In genomic region chr15:77406846-77407245, GRCh38 we compare ENCODE assay signal across 19 cellular contexts.
"Had no signal": no experiment of that assay in that cellular context is flagged by ENCODE, and none has a peak within 500 bp of the region (broad histone marks: within the 10 kb centered on the region; RNA-seq: fewer than 3 reads in every experiment).

No MANE protein-coding gene starts in this region.

- H3K27ac ChIP-seq: brain microvascular endothelial cell, cardiac muscle cell, KMS-11 had no signal

- H3K4me3 Mint-ChIP-seq: activated CD4-positive, alpha-beta T cell treated with anti-CD3 and anti-CD28 coated beads for 36 hours; activated CD8-positive, alpha-beta T cell treated with anti-CD3 and anti-CD28 coated beads, Interleukin-2, amount 10 ng/mL, durations not matched to agents 7 days and 5 days; activated naive CD8-positive, alpha-beta T cell; activated T-cell treated with anti-CD3 and anti-CD28 coated beads, Interleukin-2, amount 50 U/mL, for 4 hours had no signal

- H3K9me3 Mint-ChIP-seq: activated T-cell treated with anti-CD3 and anti-CD28 coated beads, Interleukin-2, amount 50 U/mL, for 4 hours had no signal

- H3K4me3 ChIP-seq: cardiac muscle cell, MG63 had no signal

- H3K36me3 Mint-ChIP-seq: activated naive CD8-positive, alpha-beta T cell had no signal

- ATAC-seq: activated CD4-positive, alpha-beta T cell treated with anti-CD3 and anti-CD28 coated beads for 36 hours; activated CD8-positive, alpha-beta T cell treated with anti-CD3 and anti-CD28 coated beads, Interleukin-2, amount 10 ng/mL, durations not matched to agents 7 days and 5 days; activated T-cell treated with anti-CD3 and anti-CD28 coated beads, Interleukin-2, amount 50 U/mL, for 4 hours had no signal

- H3K27ac Mint-ChIP-seq: activated CD4-positive, alpha-beta T cell treated with anti-CD3 and anti-CD28 coated beads for 36 hours; activated CD8-positive, alpha-beta T cell treated with anti-CD3 and anti-CD28 coated beads, Interleukin-2, amount 10 ng/mL, durations not matched to agents 7 days and 5 days; activated naive CD8-positive, alpha-beta T cell had no signal

- H3K27me3 Mint-ChIP-seq: activated CD4-positive, alpha-beta T cell treated with anti-CD3 and anti-CD28 coated beads for 36 hours; activated naive CD8-positive, alpha-beta T cell had no signal

- DNase-seq: activated CD4-positive, alpha-beta T cell treated with anti-CD3 and anti-CD28 coated beads for 36 hours; activated CD4-positive, alpha-beta T cell treated with anti-CD3 and anti-CD28 coated beads, Interleukin-2, amount 50 U/mL, for 1 hour; activated CD8-positive, alpha-beta T cell treated with anti-CD3 and anti-CD28 coated beads, Interleukin-2, amount 10 ng/mL, durations not matched to agents 7 days and 5 days; activated effector memory CD4-positive, alpha-beta T cell treated with anti-CD3 and anti-CD28 coated beads, Interleukin-2, amount 50 U/mL, for 16 hours; activated naive CD4-positive, alpha-beta T cell treated with Interleukin-2 at 50 U/mL for 16 hours; activated T-cell treated with anti-CD3 and anti-CD28 coated beads, Interleukin-2, amount 50 U/mL, for 4 hours; amygdala; brain microvascular endothelial cell; MG63; NCI-H1105; NCI-H1436; NCI-H1694 treated with DMSO at 0.1 percent for 48 hours; NCI-H524 treated with DMSO at 0.1 percent for 48 hours; SIG-M5; T-helper 2 cell; T1000 had no signal

- H3K36me3 ChIP-seq: brain microvascular endothelial cell, cardiac muscle cell, MG63 had no signal
